In genomic region chr22:40509401-40510134, GRCh38 we compare ENCODE assay signal across 8 cellular contexts.
DNase-seq lines count a peak whose midpoint lies in the region; ATAC-seq and TF ChIP-seq lines count a peak whose summit lies in the region.

No MANE protein-coding gene starts in this region.

- H3K36me3 ChIP-seq in colonic mucosa = no peaks in the 10 kb centered on the region
- no peaks in the 10 kb centered on the region for H3K36me3 ChIP-seq in upper lobe of left lung

- peak; percentile 70 to 84 for ATAC-seq in upper lobe of left lung (ENCODE audit: low FRiP score in 2 of 2)

- H3K27me3 Mint-ChIP-seq in nephron progenitor cell (ENCODE audit: low read depth, poor library complexity) = peaks cover under 1% of the 10 kb centered on the region

- no peak overlapping the region for H3K27ac Mint-ChIP-seq in nephron progenitor cell

- peaks cover 38% of the 10 kb centered on the region for H3K4me1 Mint-ChIP-seq in nephron progenitor cell

- H3K36me3 Mint-ChIP-seq in nephron progenitor cell (ENCODE audit: low read depth) = no peaks in the 10 kb centered on the region

- no peak for TF ChIP-seq EP300 in upper lobe of left lung (IDR thresholded peaks at IDR 0.05)

- no peak for TF ChIP-seq POLR2A in upper lobe of left lung (IDR thresholded peaks at IDR 0.05)

- DNase-seq in M059J (ENCODE audit: low read depth) (peak; percentile 90), colonic mucosa (peak; percentile 44), medulla oblongata (ENCODE audit: extremely low spot score) (peak; percentile 83), upper lobe of left lung (peak in 1 of 2 donors; percentile 46), nephron progenitor cell (no peak), SW480 (ENCODE audit: low spot score) (no peak), retina (no peak), NAMALWA (ENCODE audit: low spot score) (no peak)

- no peaks in the 10 kb centered on the region for H3K4me1 ChIP-seq in colonic mucosa
- peaks cover 32 to 56% (median 48%) of the 10 kb centered on the region in 4 donors for H3K4me1 ChIP-seq in upper lobe of left lung

- TF ChIP-seq CTCF in colonic mucosa (IDR thresholded peaks at IDR 0.05) (no peak), upper lobe of left lung (IDR thresholded peaks at IDR 0.05) (no peak), nephron progenitor cell (IDR thresholded peaks at IDR 0.05) (no peak)

- intact Hi-C loops in colonic mucosa (cut with DNase I) = no loop called here

- H3K9me3 ChIP-seq in colonic mucosa (no peaks in the 10 kb centered on the region), upper lobe of left lung (no peaks in the 10 kb centered on the region)

- H3K4me3 ChIP-seq in colonic mucosa (no peak overlapping the region), upper lobe of left lung (no peak overlapping the region)

- H3K9ac ChIP-seq in colonic mucosa (ENCODE audit: low read depth in 2 of 2, low read length in 2 of 2) = peak overlapping the region in 1 of 2 donors; percentile 12

- H3K27me3 ChIP-seq in colonic mucosa (no peaks in the 10 kb centered on the region), upper lobe of left lung (no peaks in the 10 kb centered on the region)

- no peak overlapping the region for H3K4me3 Mint-ChIP-seq in nephron progenitor cell

- peaks cover 3% of the 10 kb centered on the region for H3K9me3 Mint-ChIP-seq in nephron progenitor cell

- H3K27ac ChIP-seq in colonic mucosa (peak overlapping the region; percentile 58), upper lobe of left lung (peak overlapping the region; percentile 59 to 86 (median 72))

- WGBS in upper lobe of left lung, 2 donors = 20 to 31% methylated on average over 4 of the region's 4 CpGs

Comparison
In these comparisons a context has a peak if more than half of its experiments do, and no peak if none do; other contexts are left out.
1. DNase-seq: peak in M059J (single experiment), colonic mucosa (single experiment) and medulla oblongata (single experiment); none in nephron progenitor cell (single experiment), SW480 (single experiment), retina (single experiment) and NAMALWA (single experiment).